In genomic region chr10:16896993-16897392, GRCh38 we compare ENCODE assay signal across 29 cellular contexts.
"Had no signal": no experiment of that assay in that cellular context is flagged by ENCODE, and none has a peak within 500 bp of the region (broad histone marks: within the 10 kb centered on the region; RNA-seq: fewer than 3 reads in every experiment).

No MANE protein-coding gene starts in this region.

- H3K4me1 Mint-ChIP-seq: naive thymus-derived CD4-positive, alpha-beta T cell; natural killer cell; stimulated activated effector memory CD8-positive, alpha-beta T cell treated with anti-CD3 and anti-CD28 coated beads, Interleukin-12 subunit alpha, Interleukin-12 subunit beta, amount 100 ng/mL, for 72 hours; stimulated activated naive B cell treated with anti-CD40 and anti-IgM and Interleukin-4, amounts not matched to agents 10 μg/mL and 1 μg/mL and 100 μg/mL, for 72 hours had no signal

- H3K9me3 ChIP-seq: ovary, psoas muscle, right lobe of liver, sigmoid colon, stomach, testis, tibial artery, upper lobe of right lung, uterus had no signal

- H2AFZ ChIP-seq: neural progenitor cell, parathyroid adenoma had no signal

- H3K9ac ChIP-seq: neural progenitor cell, parathyroid adenoma had no signal

- ATAC-seq: naive thymus-derived CD4-positive, alpha-beta T cell; natural killer cell; psoas muscle; right cardiac atrium; right lobe of liver; stimulated activated effector memory CD8-positive, alpha-beta T cell treated with anti-CD3 and anti-CD28 coated beads, Interleukin-12 subunit alpha, Interleukin-12 subunit beta, amount 100 ng/mL, for 72 hours; stimulated activated naive B cell treated with anti-CD40 and anti-IgM and Interleukin-4, amounts not matched to agents 10 μg/mL and 1 μg/mL and 100 μg/mL, for 72 hours; upper lobe of right lung had no signal

- H3K27me3 ChIP-seq: neural progenitor cell, ovary, right lobe of liver, sigmoid colon, spleen, stomach, testis, tibial artery, transverse colon, upper lobe of right lung, uterus had no signal

- H3K9me3 Mint-ChIP-seq: stimulated activated naive CD8-positive, alpha-beta T cell treated with anti-CD3 and anti-CD28 coated beads, Interleukin-15, Interleukin-2, amounts not matched to agents 100 ng/mL and 50 ng/mL, for 24 hours had no signal

- H3K4me1 ChIP-seq: parathyroid adenoma, psoas muscle, testis, transverse colon, upper lobe of right lung, uterus had no signal

- H3K27ac Mint-ChIP-seq: naive thymus-derived CD4-positive, alpha-beta T cell; natural killer cell; nephron; neural progenitor cell; progenitor cell of endocrine pancreas; stimulated activated effector memory CD8-positive, alpha-beta T cell treated with anti-CD3 and anti-CD28 coated beads, Interleukin-12 subunit alpha, Interleukin-12 subunit beta, amount 100 ng/mL, for 72 hours; stimulated activated naive B cell treated with anti-CD40 and anti-IgM and Interleukin-4, amounts not matched to agents 10 μg/mL and 1 μg/mL and 100 μg/mL, for 72 hours; stimulated activated naive CD8-positive, alpha-beta T cell treated with anti-CD3 and anti-CD28 coated beads, Interleukin-15, Interleukin-2, amounts not matched to agents 100 ng/mL and 50 ng/mL, for 24 hours; type B pancreatic cell had no signal

- H3K79me2 ChIP-seq: parathyroid adenoma had no signal

- H3K27ac ChIP-seq: neural progenitor cell, ovary, parathyroid adenoma, psoas muscle, right lobe of liver, sigmoid colon, spleen, stomach, testis, tibial artery, transverse colon, upper lobe of right lung, uterus had no signal

- H3K4me3 Mint-ChIP-seq: naive thymus-derived CD4-positive, alpha-beta T cell; natural killer cell; nephron; neural progenitor cell; stimulated activated effector memory CD8-positive, alpha-beta T cell treated with anti-CD3 and anti-CD28 coated beads, Interleukin-12 subunit alpha, Interleukin-12 subunit beta, amount 100 ng/mL, for 72 hours; stimulated activated naive B cell treated with anti-CD40 and anti-IgM and Interleukin-4, amounts not matched to agents 10 μg/mL and 1 μg/mL and 100 μg/mL, for 72 hours; stimulated activated naive CD8-positive, alpha-beta T cell treated with anti-CD3 and anti-CD28 coated beads, Interleukin-15, Interleukin-2, amounts not matched to agents 100 ng/mL and 50 ng/mL, for 24 hours; type B pancreatic cell had no signal

- H3K36me3 Mint-ChIP-seq: natural killer cell had no signal

- H3K4me2 ChIP-seq: neural progenitor cell had no signal

- H3K4me3 ChIP-seq: neural progenitor cell, ovary, psoas muscle, right lobe of liver, sigmoid colon, spleen, stomach, testis, tibial artery, transverse colon, upper lobe of right lung, uterus had no signal

- H3K36me3 ChIP-seq: neural progenitor cell, ovary, right lobe of liver, sigmoid colon, spleen, stomach, tibial artery, transverse colon, upper lobe of right lung, uterus had no signal

- H3K27me3 Mint-ChIP-seq: progenitor cell of endocrine pancreas; stimulated activated naive B cell treated with anti-CD40 and anti-IgM and Interleukin-4, amounts not matched to agents 10 μg/mL and 1 μg/mL and 100 μg/mL, for 72 hours; stimulated activated naive CD8-positive, alpha-beta T cell treated with anti-CD3 and anti-CD28 coated beads, Interleukin-15, Interleukin-2, amounts not matched to agents 100 ng/mL and 50 ng/mL, for 24 hours; type B pancreatic cell had no signal

- DNase-seq: naive thymus-derived CD4-positive, alpha-beta T cell; natural killer cell; occipital lobe; ovary; posterior cingulate gyrus; psoas muscle; right cardiac atrium; right lobe of liver; sigmoid colon; small intestine; spleen; stimulated activated CD4-positive, alpha-beta T cell treated with anti-CD3 and anti-CD28 coated beads, Interleukin-12 subunit alpha, Interleukin-12 subunit beta, amount 100 ng/mL, for 4 hours; stimulated activated CD4-positive, alpha-beta T cell treated with anti-CD3 and anti-CD28 coated beads, Interleukin-1b, Interleukin-23, amount 100 ng/mL, for 48 hours; stimulated activated CD4-positive, alpha-beta T cell treated with anti-CD3 and anti-CD28 coated beads, Interleukin-4, amount 100 ng/mL, for 24 hours; stimulated activated naive B cell treated with anti-CD40 and anti-IgM and Interleukin-4, amounts not matched to agents 10 μg/mL and 1 μg/mL and 100 μg/mL, for 72 hours; stimulated activated naive CD4-positive, alpha-beta T cell treated with Interleukin-2 at 50 U/mL for 16 hours; stomach; testis; tibial artery; transverse colon; upper lobe of right lung; uterus had no signal
